In the genomic region with DNA sequence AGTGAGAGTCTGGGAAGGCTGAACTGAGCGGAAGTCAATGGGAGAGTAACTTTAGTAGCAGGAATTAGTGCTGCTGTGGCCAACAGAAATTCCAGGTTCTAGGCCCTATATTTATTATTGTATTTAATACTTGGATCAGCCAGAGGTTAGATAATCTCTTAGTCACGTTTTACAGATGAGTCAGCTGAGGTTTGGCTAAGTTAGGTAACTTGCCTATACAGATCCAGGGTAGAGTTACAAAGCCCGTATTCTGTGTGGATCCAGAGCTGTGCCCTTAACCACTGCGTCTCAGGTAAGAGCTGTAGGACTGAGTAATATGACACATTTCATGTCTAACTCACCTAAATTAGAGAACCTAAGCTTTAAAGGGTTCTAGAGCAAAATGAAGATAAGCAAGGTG, we compare ENCODE assay signal across 16 cellular contexts. TPM values are rescaled to one million over a fixed set of nuclear protein-coding genes. Genes with fewer than 3 reads are reported as not detected.
DNase-seq lines count a peak whose midpoint lies in the region; TF ChIP-seq lines count a peak whose summit lies in the region.
"Had no signal": no experiment of that assay in that cellular context is flagged by ENCODE, and none has a peak within 500 bp of the region (broad histone marks: within the 10 kb centered on the region; RNA-seq: fewer than 3 reads in every experiment).

No MANE protein-coding gene starts in this region.

- TF ChIP-seq POLR2A in breast epithelium (IDR thresholded peaks at IDR 0.05): no peak

- H3K36me3 Mint-ChIP-seq in MCF 10A (ENCODE audit: insufficient read depth, unreplicated experiment) (peaks cover 6% of the 10 kb centered on the region), progenitor cell of endocrine pancreas (ENCODE audit: insufficient read depth) (peaks cover 9% of the 10 kb centered on the region)

- POLR2A ChIA-PET in MCF 10A (lab: Yijun Ruan, JAX): interaction anchor here (0.6 to 2.2 kb wide), 10 partner anchors 9 to 379 kb away, joined by 3 to 10 read pairs (median 6); a partner anchor contains a TSS

- intact Hi-C loops in MCF 10A (cut with micrococcal nuclease): loop anchor here (5.0 to 10.0 kb wide), 3 partner anchors 179 to 1046 kb away; no protein-coding TSS in a partner anchor
- intact Hi-C loops in breast epithelium (cut with DNase I; ENCODE audit: low total_unique reads): no loop called here

- H3K27ac Mint-ChIP-seq in MCF 10A (ENCODE audit: low read depth, unreplicated experiment) (no peak overlapping the region), progenitor cell of endocrine pancreas (no peak overlapping the region)

- H3K27me3 Mint-ChIP-seq in MCF 10A (ENCODE audit: insufficient read depth, unreplicated experiment) (peaks cover 71% of the 10 kb centered on the region), progenitor cell of endocrine pancreas (peaks cover 7% of the 10 kb centered on the region)

- H3K4me3 Mint-ChIP-seq in MCF 10A (ENCODE audit: unreplicated experiment) (no peak overlapping the region), progenitor cell of endocrine pancreas (ENCODE audit: low read depth) (no peak overlapping the region)

- no TSS peak for BruUV-seq in MCF 10A (replicated peaks; lab: Mats Ljungman, UMichigan)

- H3K4me1 Mint-ChIP-seq in MCF 10A (ENCODE audit: insufficient read depth, unreplicated experiment) (peaks cover 15% of the 10 kb centered on the region), progenitor cell of endocrine pancreas (ENCODE audit: low read depth) (peaks cover 6% of the 10 kb centered on the region)

- no peaks in the 10 kb centered on the region for H3K4me1 ChIP-seq in breast epithelium
- H3K4me1 ChIP-seq: transverse colon had no signal

- no peaks in the 10 kb centered on the region for H3K36me3 ChIP-seq in breast epithelium
- H3K36me3 ChIP-seq: transverse colon had no signal

- no peaks in the 10 kb centered on the region for H3K9me3 ChIP-seq in breast epithelium
- H3K9me3 ChIP-seq: transverse colon had no signal

- CTCF ChIA-PET in MCF 10A (lab: Yijun Ruan, JAX): interaction anchor here (0.5 to 2.3 kb wide), 11 partner anchors 11 to 664 kb away, joined by 3 to 30 read pairs (median 3); no protein-coding TSS in a partner anchor

- H3K27me3 ChIP-seq in breast epithelium: peaks cover 0 to 81% of the 10 kb centered on the region in 2 donors
- H3K27me3 ChIP-seq: transverse colon had no signal

- H3K4me3 ChIP-seq in breast epithelium: no peak overlapping the region
- H3K4me3 ChIP-seq: transverse colon had no signal

- no peak for TF ChIP-seq CTCF in MCF 10A (IDR thresholded peaks at IDR 0.05; ENCODE audit: unreplicated experiment)
- no peak for TF ChIP-seq CTCF in breast epithelium (IDR thresholded peaks at IDR 0.05)
- TF ChIP-seq CTCF in progenitor cell of endocrine pancreas (IDR thresholded peaks at IDR 0.05; ENCODE audit: unreplicated experiment): no peak

- DNase-seq in MCF 10A (ENCODE audit: unreplicated experiment) (peak; percentile 77), breast epithelium (ENCODE audit: low spot score in 2 of 2) (no peak), SW480 (ENCODE audit: low spot score) (peak; percentile 41), fibroblast of peridontal ligament (ENCODE audit: extremely low read depth) (peak; percentile 9), progenitor cell of endocrine pancreas (ENCODE audit: low spot score, unreplicated experiment) (no peak), dedifferentiated amniotic fluid mesenchymal stem cell (ENCODE audit: extremely low spot score) (no peak), NCI-H748 treated with DMSO at 0.1 percent for 48 hours (lab: John Stamatoyannopoulos, UW) (no peak)
- no peak for DNase-seq in stimulated activated CD4-positive, alpha-beta T cell treated with anti-CD3 and anti-CD28 coated beads, Interleukin-2, amount 100 ng/mL, for 24 hours
- DNase-seq: DMS 273 treated with DMSO at 0.1 percent for 48 hours, midbrain, NCI-H1048, NCI-H2227 treated with DMSO at 0.1 percent for 48 hours, transverse colon had no signal

- no peak overlapping the region for H3K27ac ChIP-seq in breast epithelium
- H3K27ac ChIP-seq: transverse colon had no signal

- H3K9me3 Mint-ChIP-seq in MCF 10A (ENCODE audit: unreplicated experiment): no peaks in the 10 kb centered on the region
- no peaks in the 10 kb centered on the region for H3K9me3 Mint-ChIP-seq in progenitor cell of endocrine pancreas (ENCODE audit: low read depth)

RNA-seq across cellular contexts. Expression of a gene that starts 20.5 kb away (rescaled TPM):
- total RNA-seq in MCF 10A (2022) (52.6 and 80.8 TPM in 2 replicates), breast epithelium (10 to 100 TPM; 36.1 to 39.0 (median 38.6) TPM), progenitor cell of endocrine pancreas (84.7 and 87.4 TPM in 2 replicates)

RNA-seq across cellular contexts. Expression of a gene that starts 20.7 kb away (rescaled TPM):
- 7.3 and 11.7 TPM in 2 replicates for total RNA-seq in MCF 10A (2022)
- total RNA-seq in breast epithelium: 10 to 100 TPM in 2 of 3 donors, 1 to 10 TPM in 1; 9.8 to 12.5 (median 10.2) TPM
- total RNA-seq in progenitor cell of endocrine pancreas: 12.6 and 15.1 TPM in 2 replicates

RNA-seq across cellular contexts. Expression of a gene that starts 26.0 kb away (rescaled TPM):
- total RNA-seq in MCF 10A (2022): 1.2 and 1.8 TPM in 2 replicates
- not detected for total RNA-seq in breast epithelium
- total RNA-seq in progenitor cell of endocrine pancreas: 67.9 and 85.3 TPM in 2 replicates
- total RNA-seq: cardiac septum, HT-29, osteoblast had no signal

Comparison
In these comparisons a context has a peak if more than half of its experiments do, and no peak if none do; other contexts are left out.
1. DNase-seq: peak in MCF 10A (single experiment), SW480 (single experiment) and fibroblast of peridontal ligament (single experiment); none in breast epithelium (0 of 2), stimulated activated CD4-positive, alpha-beta T cell treated with anti-CD3 and anti-CD28 coated beads, Interleukin-2, amount 100 ng/mL, for 24 hours (0 of 2), progenitor cell of endocrine pancreas (single experiment), dedifferentiated amniotic fluid mesenchymal stem cell (single experiment) and NCI-H748 treated with DMSO at 0.1 percent for 48 hours (single experiment).
2. RNA of a gene that starts 26.0 kb away (total RNA-seq): 67.9 to 85.3 TPM in progenitor cell of endocrine pancreas; 1.2 to 1.8 TPM in MCF 10A and not detected in breast epithelium; every median in the first group is over 10 times any median in the second.